1 cellular context compared by ENCODE assay signal in the genomic region with DNA sequence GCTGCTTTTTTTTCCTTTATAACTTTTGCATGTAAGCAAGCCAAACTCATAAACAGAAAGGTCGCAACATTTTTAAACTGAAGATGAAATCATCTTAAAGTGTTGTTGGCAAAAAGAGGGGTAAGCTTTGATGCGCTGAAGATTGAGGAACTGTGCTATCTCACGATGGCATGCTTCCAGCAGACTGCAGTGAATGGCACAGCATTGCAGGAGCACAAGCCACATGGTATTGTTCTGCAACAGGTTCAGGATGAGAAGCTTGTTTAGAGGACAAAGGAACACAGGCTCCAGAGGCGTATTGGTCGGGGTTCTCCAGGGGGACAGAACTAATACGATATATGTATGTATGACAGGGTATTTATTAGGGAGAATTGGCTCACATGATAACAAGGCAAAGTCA.
TF ChIP-seq lines count a peak whose summit lies in the region.

No MANE protein-coding gene starts in this region.

TF ChIP-seq in K562, 482 proteins besides CTCF, POLR2A, EP300 and RAD21:
- TF ChIP-seq POU5F1 (IDR thresholded peaks at IDR 0.05; ENCODE audit: borderline replicate concordance, low read depth, low read length, partially characterized antibody) (no peak), EZH2 (IDR thresholded peaks at IDR 0.05; ENCODE audit: borderline replicate concordance, low read depth, low read length) (no peak), HDAC1 (IDR thresholded peaks at IDR 0.05) (no peak), SPI1 (IDR thresholded peaks at IDR 0.05; ENCODE audit: borderline replicate concordance, low read depth, low read length) (peak; percentile 22; the same call in 1 of the 2 replicates), ATF7 (IDR thresholded peaks at IDR 0.05) (no peak)
- TF ChIP-seq, protein P1, sequence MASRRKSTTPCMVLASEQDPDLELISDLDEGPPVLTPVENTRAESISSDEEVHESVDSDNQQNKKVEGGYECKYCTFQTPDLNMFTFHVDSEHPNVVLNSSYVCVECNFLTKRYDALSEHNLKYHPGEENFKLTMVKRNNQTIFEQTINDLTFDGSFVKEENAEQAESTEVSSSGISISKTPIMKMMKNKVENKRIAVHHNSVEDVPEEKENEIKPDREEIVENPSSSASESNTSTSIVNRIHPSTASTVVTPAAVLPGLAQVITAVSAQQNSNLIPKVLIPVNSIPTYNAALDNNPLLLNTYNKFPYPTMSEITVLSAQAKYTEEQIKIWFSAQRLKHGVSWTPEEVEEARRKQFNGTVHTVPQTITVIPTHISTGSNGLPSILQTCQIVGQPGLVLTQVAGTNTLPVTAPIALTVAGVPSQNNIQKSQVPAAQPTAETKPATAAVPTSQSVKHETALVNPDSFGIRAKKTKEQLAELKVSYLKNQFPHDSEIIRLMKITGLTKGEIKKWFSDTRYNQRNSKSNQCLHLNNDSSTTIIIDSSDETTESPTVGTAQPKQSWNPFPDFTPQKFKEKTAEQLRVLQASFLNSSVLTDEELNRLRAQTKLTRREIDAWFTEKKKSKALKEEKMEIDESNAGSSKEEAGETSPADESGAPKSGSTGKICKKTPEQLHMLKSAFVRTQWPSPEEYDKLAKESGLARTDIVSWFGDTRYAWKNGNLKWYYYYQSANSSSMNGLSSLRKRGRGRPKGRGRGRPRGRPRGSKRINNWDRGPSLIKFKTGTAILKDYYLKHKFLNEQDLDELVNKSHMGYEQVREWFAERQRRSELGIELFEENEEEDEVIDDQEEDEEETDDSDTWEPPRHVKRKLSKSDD (conservative IDR thresholded peaks at IDR 0.05; ENCODE audit: low read length), result no peak
- TF ChIP-seq, protein P2, sequence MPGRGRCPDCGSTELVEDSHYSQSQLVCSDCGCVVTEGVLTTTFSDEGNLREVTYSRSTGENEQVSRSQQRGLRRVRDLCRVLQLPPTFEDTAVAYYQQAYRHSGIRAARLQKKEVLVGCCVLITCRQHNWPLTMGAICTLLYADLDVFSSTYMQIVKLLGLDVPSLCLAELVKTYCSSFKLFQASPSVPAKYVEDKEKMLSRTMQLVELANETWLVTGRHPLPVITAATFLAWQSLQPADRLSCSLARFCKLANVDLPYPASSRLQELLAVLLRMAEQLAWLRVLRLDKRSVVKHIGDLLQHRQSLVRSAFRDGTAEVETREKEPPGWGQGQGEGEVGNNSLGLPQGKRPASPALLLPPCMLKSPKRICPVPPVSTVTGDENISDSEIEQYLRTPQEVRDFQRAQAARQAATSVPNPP (IDR thresholded peaks at IDR 0.05; ENCODE audit: borderline replicate concordance, insufficient read depth, insufficient read length), result no peak
